33 cellular contexts compared by ENCODE assay signal in the genomic region with DNA sequence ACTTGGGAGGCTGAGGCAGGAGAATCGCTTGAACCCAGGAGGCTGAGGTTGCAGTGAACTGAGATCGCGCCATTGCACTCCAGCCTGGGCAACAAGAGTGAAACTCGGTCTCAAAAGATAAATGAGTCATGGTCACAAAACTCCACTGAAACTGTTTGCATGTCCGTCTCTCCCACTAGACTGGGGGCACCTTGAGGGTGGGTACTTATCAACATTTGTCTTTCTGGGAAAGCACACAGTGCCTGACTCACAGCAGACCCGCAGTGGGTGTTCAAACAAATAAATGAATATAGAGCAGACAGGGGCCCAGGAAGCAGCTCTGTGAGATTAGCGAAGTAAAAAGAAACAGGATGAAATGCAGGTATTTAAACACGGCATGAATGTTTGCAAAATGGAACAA.
"Had no signal": no experiment of that assay in that cellular context is flagged by ENCODE, and none has a peak within 500 bp of the region (broad histone marks: within the 10 kb centered on the region; RNA-seq: fewer than 3 reads in every experiment).

No MANE protein-coding gene starts in this region.

- FAIRE-seq: astrocyte had no signal

- H3K4me1 Mint-ChIP-seq: activated CD4-positive, alpha-beta memory T cell treated with anti-CD3 and anti-CD28 coated beads, Interleukin-2, amount 10 ng/mL, durations not matched to agents 7 days and 5 days; activated CD8-positive, alpha-beta memory T cell treated with anti-CD3 and anti-CD28 coated beads, Interleukin-2, amount 10 ng/mL, durations not matched to agents 7 days and 5 days had no signal

- H3K27ac ChIP-seq: body of pancreas, breast epithelium, Peyer's patch, WERI-Rb-1 had no signal

- H3K27me3 ChIP-seq: body of pancreas, breast epithelium, MG63, Peyer's patch had no signal

- H3K27ac Mint-ChIP-seq: activated CD4-positive, alpha-beta memory T cell treated with anti-CD3 and anti-CD28 coated beads, Interleukin-2, amount 10 ng/mL, durations not matched to agents 7 days and 5 days; activated CD8-positive, alpha-beta memory T cell treated with anti-CD3 and anti-CD28 coated beads, Interleukin-2, amount 10 ng/mL, durations not matched to agents 7 days and 5 days; activated naive CD8-positive, alpha-beta T cell treated with anti-CD3 and anti-CD28 coated beads, Interleukin-2, amount 10 ng/mL, durations not matched to agents 7 days and 5 days had no signal

- H3K9me3 Mint-ChIP-seq: activated CD4-positive, alpha-beta memory T cell treated with anti-CD3 and anti-CD28 coated beads, Interleukin-2, amount 10 ng/mL, durations not matched to agents 7 days and 5 days; activated naive CD8-positive, alpha-beta T cell treated with anti-CD3 and anti-CD28 coated beads, Interleukin-2, amount 10 ng/mL, durations not matched to agents 7 days and 5 days had no signal

- H3K9me3 ChIP-seq: body of pancreas, breast epithelium, MG63, Peyer's patch had no signal

- H3K4me3 ChIP-seq: body of pancreas, breast epithelium, MG63, Peyer's patch had no signal

- ATAC-seq: activated CD8-positive, alpha-beta memory T cell treated with anti-CD3 and anti-CD28 coated beads, Interleukin-2, amount 10 ng/mL, durations not matched to agents 7 days and 5 days; body of pancreas had no signal

- DNase-seq: activated CD4-positive, alpha-beta memory T cell treated with anti-CD3 and anti-CD28 coated beads, Interleukin-2, amount 10 ng/mL, durations not matched to agents 7 days and 5 days; activated CD4-positive, alpha-beta T cell treated with anti-CD3 and anti-CD28 coated beads for 1 hour; activated CD4-positive, alpha-beta T cell treated with anti-CD3 and anti-CD28 coated beads for 48 hours; activated CD4-positive, CD25-positive, alpha-beta regulatory T cell; activated CD8-positive, alpha-beta memory T cell treated with anti-CD3 and anti-CD28 coated beads for 24 hours; activated CD8-positive, alpha-beta memory T cell treated with anti-CD3 and anti-CD28 coated beads, Interleukin-2, amount 10 ng/mL, durations not matched to agents 7 days and 5 days; activated CD8-positive, alpha-beta memory T cell treated with anti-CD3 and anti-CD28 coated beads, Interleukin-2, amount 50 U/mL, for 48 hours; activated effector memory CD4-positive, alpha-beta T cell treated with Interleukin-2 at 50 U/mL for 16 hours; activated naive CD4-positive, alpha-beta T cell treated with anti-CD3 and anti-CD28 coated beads, Interleukin-2, amount 50 U/mL, for 16 hours; activated naive CD8-positive, alpha-beta T cell treated with anti-CD3 and anti-CD28 coated beads, Interleukin-2, amount 10 ng/mL, durations not matched to agents 7 days and 5 days; activated T-cell treated with anti-CD3 and anti-CD28 coated beads, Interleukin-2, amount 50 U/mL, for 48 hours; body of pancreas; cerebellar nuclear complex; Karpas-422; MG63; NCI-H1048; NCI-H1105 treated with DMSO at 0.1 percent for 48 hours; NCI-H1436; NCI-H1694; NCI-H1930; NCI-H2081 treated with DMSO at 0.1 percent for 48 hours; NCI-H226; NCI-H446 treated with DMSO at 0.1 percent for 48 hours; NCI-H524; NCI-H69; NCI-H82; Peyer's patch; RPMI8226; SHP77 treated with DMSO at 0.1 percent for 48 hours; T1000; WERI-Rb-1 had no signal

- H3K4me3 Mint-ChIP-seq: activated CD4-positive, alpha-beta memory T cell treated with anti-CD3 and anti-CD28 coated beads, Interleukin-2, amount 10 ng/mL, durations not matched to agents 7 days and 5 days; activated CD8-positive, alpha-beta memory T cell treated with anti-CD3 and anti-CD28 coated beads, Interleukin-2, amount 10 ng/mL, durations not matched to agents 7 days and 5 days; activated naive CD8-positive, alpha-beta T cell treated with anti-CD3 and anti-CD28 coated beads, Interleukin-2, amount 10 ng/mL, durations not matched to agents 7 days and 5 days had no signal

- H3K4me1 ChIP-seq: body of pancreas, breast epithelium, Peyer's patch had no signal

- H3K36me3 Mint-ChIP-seq: activated CD8-positive, alpha-beta memory T cell treated with anti-CD3 and anti-CD28 coated beads, Interleukin-2, amount 10 ng/mL, durations not matched to agents 7 days and 5 days; activated naive CD8-positive, alpha-beta T cell treated with anti-CD3 and anti-CD28 coated beads, Interleukin-2, amount 10 ng/mL, durations not matched to agents 7 days and 5 days had no signal

- H3K36me3 ChIP-seq: breast epithelium, MG63, Peyer's patch, WERI-Rb-1 had no signal
